In the genomic region with DNA sequence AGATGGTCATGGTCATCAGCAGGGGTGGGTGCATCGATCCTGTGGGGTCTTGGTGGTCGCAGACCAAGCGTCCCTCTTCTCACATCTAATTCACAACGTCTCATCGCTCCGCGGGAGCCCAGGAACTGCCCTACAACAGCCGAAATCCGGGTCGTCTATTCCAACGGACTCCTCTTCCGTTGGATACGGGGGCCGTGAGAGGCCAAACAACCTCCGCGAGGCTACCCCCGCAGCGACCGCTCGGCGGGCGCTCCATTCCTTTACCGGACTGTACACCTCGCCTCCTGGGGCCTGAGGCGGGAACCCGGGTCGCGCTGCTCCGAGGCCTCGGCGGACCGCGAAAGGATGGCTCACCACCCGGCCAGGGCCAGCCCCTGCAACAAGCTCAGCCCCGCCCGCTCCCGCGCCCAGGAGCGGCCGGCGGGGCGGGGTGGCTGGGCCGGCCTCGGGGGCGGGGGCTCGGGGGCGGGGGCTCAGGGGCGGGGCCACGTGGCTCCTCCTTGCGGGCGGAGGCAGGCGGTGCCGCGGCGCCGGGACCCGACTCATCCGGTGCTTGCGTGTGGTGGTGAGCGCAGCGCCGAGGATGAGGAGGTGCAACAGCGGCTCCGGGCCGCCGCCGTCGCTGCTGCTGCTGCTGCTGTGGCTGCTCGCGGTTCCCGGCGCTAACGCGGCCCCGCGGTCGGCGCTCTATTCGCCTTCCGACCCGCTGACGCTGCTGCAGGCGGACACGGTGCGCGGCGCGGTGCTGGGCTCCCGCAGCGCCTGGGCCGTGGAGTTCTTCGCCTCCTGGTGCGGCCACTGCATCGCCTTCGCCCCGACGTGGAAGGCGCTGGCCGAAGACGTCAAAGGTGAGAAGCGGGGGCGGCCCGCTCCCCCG, we compare ENCODE assay signal across 1 cellular context.
TF ChIP-seq lines count a peak whose summit lies in the region.

A gene with protein sequence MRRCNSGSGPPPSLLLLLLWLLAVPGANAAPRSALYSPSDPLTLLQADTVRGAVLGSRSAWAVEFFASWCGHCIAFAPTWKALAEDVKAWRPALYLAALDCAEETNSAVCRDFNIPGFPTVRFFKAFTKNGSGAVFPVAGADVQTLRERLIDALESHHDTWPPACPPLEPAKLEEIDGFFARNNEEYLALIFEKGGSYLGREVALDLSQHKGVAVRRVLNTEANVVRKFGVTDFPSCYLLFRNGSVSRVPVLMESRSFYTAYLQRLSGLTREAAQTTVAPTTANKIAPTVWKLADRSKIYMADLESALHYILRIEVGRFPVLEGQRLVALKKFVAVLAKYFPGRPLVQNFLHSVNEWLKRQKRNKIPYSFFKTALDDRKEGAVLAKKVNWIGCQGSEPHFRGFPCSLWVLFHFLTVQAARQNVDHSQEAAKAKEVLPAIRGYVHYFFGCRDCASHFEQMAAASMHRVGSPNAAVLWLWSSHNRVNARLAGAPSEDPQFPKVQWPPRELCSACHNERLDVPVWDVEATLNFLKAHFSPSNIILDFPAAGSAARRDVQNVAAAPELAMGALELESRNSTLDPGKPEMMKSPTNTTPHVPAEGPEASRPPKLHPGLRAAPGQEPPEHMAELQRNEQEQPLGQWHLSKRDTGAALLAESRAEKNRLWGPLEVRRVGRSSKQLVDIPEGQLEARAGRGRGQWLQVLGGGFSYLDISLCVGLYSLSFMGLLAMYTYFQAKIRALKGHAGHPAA (plus strand): TSS at position 545 of the 877 bp plus-strand sequence. CDS start 39 bp downstream, at position 584.

TF ChIP-seq in A549, 52 proteins besides CTCF, POLR2A, EP300 and RAD21 (continued from another document):
- TF ChIP-seq, protein P1, sequence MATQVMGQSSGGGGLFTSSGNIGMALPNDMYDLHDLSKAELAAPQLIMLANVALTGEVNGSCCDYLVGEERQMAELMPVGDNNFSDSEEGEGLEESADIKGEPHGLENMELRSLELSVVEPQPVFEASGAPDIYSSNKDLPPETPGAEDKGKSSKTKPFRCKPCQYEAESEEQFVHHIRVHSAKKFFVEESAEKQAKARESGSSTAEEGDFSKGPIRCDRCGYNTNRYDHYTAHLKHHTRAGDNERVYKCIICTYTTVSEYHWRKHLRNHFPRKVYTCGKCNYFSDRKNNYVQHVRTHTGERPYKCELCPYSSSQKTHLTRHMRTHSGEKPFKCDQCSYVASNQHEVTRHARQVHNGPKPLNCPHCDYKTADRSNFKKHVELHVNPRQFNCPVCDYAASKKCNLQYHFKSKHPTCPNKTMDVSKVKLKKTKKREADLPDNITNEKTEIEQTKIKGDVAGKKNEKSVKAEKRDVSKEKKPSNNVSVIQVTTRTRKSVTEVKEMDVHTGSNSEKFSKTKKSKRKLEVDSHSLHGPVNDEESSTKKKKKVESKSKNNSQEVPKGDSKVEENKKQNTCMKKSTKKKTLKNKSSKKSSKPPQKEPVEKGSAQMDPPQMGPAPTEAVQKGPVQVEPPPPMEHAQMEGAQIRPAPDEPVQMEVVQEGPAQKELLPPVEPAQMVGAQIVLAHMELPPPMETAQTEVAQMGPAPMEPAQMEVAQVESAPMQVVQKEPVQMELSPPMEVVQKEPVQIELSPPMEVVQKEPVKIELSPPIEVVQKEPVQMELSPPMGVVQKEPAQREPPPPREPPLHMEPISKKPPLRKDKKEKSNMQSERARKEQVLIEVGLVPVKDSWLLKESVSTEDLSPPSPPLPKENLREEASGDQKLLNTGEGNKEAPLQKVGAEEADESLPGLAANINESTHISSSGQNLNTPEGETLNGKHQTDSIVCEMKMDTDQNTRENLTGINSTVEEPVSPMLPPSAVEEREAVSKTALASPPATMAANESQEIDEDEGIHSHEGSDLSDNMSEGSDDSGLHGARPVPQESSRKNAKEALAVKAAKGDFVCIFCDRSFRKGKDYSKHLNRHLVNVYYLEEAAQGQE (IDR thresholded peaks at IDR 0.05), result no peak
- no peak for TF ChIP-seq GATA3 (IDR thresholded peaks at IDR 0.05; ENCODE audit: borderline replicate concordance)
- TF ChIP-seq HEYL (CRISPR knock-in tag; IDR thresholded peaks at IDR 0.05), result no peak
- TF ChIP-seq, protein P2, sequence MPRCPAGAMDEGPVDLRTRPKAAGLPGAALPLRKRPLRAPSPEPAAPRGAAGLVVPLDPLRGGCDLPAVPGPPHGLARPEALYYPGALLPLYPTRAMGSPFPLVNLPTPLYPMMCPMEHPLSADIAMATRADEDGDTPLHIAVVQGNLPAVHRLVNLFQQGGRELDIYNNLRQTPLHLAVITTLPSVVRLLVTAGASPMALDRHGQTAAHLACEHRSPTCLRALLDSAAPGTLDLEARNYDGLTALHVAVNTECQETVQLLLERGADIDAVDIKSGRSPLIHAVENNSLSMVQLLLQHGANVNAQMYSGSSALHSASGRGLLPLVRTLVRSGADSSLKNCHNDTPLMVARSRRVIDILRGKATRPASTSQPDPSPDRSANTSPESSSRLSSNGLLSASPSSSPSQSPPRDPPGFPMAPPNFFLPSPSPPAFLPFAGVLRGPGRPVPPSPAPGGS (IDR thresholded peaks at IDR 0.05), result peak; percentile 86
- TF ChIP-seq HOXA7 (CRISPR knock-in tag; IDR thresholded peaks at IDR 0.05), result no peak
- TF ChIP-seq MAZ (IDR thresholded peaks at IDR 0.05; ENCODE audit: borderline replicate concordance, low read depth, low read length), result peak; percentile 50; the same call in 1 of the 2 replicates
- TF ChIP-seq, protein P3, sequence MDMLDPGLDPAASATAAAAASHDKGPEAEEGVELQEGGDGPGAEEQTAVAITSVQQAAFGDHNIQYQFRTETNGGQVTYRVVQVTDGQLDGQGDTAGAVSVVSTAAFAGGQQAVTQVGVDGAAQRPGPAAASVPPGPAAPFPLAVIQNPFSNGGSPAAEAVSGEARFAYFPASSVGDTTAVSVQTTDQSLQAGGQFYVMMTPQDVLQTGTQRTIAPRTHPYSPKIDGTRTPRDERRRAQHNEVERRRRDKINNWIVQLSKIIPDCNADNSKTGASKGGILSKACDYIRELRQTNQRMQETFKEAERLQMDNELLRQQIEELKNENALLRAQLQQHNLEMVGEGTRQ (IDR thresholded peaks at IDR 0.05), result no peak
- no peak for TF ChIP-seq RFX5 (IDR thresholded peaks at IDR 0.05)
- no peak for TF ChIP-seq RARB (CRISPR knock-in tag; IDR thresholded peaks at IDR 0.05)
- TF ChIP-seq, protein P4, sequence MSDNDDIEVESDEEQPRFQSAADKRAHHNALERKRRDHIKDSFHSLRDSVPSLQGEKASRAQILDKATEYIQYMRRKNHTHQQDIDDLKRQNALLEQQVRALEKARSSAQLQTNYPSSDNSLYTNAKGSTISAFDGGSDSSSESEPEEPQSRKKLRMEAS (IDR thresholded peaks at IDR 0.05), result peak; percentile 59
- no peak for TF ChIP-seq FOSL2 (IDR thresholded peaks at IDR 0.05)
- TF ChIP-seq FOSL2 (CRISPR knock-in tag; IDR thresholded peaks at IDR 0.05), result no peak
- TF ChIP-seq MYC (IDR thresholded peaks at IDR 0.05; ENCODE audit: borderline replicate concordance, low read length), result no peak
- no peak for TF ChIP-seq HOXB5 (CRISPR knock-in tag; IDR thresholded peaks at IDR 0.05)
- TF ChIP-seq SMC3 (IDR thresholded peaks at IDR 0.05), result 0 out of 3 replicates have a peak, but pooled peaks have one; percentile 10
- no peak for TF ChIP-seq BHLHE40 (IDR thresholded peaks at IDR 0.05; ENCODE audit: low read depth, low read length)
- TF ChIP-seq KDM1A (IDR thresholded peaks at IDR 0.05; ENCODE audit: low read depth), result no peak
- TF ChIP-seq, protein P5, sequence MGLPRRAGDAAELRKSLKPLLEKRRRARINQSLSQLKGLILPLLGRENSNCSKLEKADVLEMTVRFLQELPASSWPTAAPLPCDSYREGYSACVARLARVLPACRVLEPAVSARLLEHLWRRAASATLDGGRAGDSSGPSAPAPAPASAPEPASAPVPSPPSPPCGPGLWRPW (IDR thresholded peaks at IDR 0.05), result no peak
- TF ChIP-seq HDAC2 (IDR thresholded peaks at IDR 0.05), result no peak
- no peak for TF ChIP-seq EHMT2 (IDR thresholded peaks at IDR 0.05; ENCODE audit: low read depth)
- no peak for TF ChIP-seq ZC3H11A (IDR thresholded peaks at IDR 0.05)
- no peak for TF ChIP-seq CEBPB (IDR thresholded peaks at IDR 0.05)
- TF ChIP-seq, protein P6, sequence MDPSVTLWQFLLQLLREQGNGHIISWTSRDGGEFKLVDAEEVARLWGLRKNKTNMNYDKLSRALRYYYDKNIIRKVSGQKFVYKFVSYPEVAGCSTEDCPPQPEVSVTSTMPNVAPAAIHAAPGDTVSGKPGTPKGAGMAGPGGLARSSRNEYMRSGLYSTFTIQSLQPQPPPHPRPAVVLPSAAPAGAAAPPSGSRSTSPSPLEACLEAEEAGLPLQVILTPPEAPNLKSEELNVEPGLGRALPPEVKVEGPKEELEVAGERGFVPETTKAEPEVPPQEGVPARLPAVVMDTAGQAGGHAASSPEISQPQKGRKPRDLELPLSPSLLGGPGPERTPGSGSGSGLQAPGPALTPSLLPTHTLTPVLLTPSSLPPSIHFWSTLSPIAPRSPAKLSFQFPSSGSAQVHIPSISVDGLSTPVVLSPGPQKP (IDR thresholded peaks at IDR 0.05; ENCODE audit: low read depth, low read length), result no peak
- TF ChIP-seq ZFP36 (IDR thresholded peaks at IDR 0.05; ENCODE audit: borderline replicate concordance, partially characterized antibody), result no peak
- no peak for TF ChIP-seq CBX2 (IDR thresholded peaks at IDR 0.05; ENCODE audit: borderline replicate concordance, low read depth)
- no peak for TF ChIP-seq POLR2AphosphoS2 (conservative IDR thresholded peaks at IDR 0.05; ENCODE audit: low read length)
- TF ChIP-seq, protein P7, sequence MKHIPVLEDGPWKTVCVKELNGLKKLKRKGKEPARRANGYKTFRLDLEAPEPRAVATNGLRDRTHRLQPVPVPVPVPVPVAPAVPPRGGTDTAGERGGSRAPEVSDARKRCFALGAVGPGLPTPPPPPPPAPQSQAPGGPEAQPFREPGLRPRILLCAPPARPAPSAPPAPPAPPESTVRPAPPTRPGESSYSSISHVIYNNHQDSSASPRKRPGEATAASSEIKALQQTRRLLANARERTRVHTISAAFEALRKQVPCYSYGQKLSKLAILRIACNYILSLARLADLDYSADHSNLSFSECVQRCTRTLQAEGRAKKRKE (CRISPR knock-in tag; IDR thresholded peaks at IDR 0.05; ENCODE audit: low read depth), result no peak
- no peak for TF ChIP-seq HOXB13 (CRISPR knock-in tag; IDR thresholded peaks at IDR 0.05; ENCODE audit: low read depth)
- no peak for TF ChIP-seq TFCP2L1 (CRISPR knock-in tag; IDR thresholded peaks at IDR 0.05)
- no peak for TF ChIP-seq RCOR1 (IDR thresholded peaks at IDR 0.05; ENCODE audit: low read depth, low read length)
- TF ChIP-seq MAFK (IDR thresholded peaks at IDR 0.05; ENCODE audit: partially characterized antibody), result no peak
- no peak for TF ChIP-seq CBX8 (IDR thresholded peaks at IDR 0.05)
- TF ChIP-seq PHF8 (IDR thresholded peaks at IDR 0.05; ENCODE audit: borderline replicate concordance, low read depth), result peak; percentile 47
- TF ChIP-seq EHF (CRISPR knock-in tag; IDR thresholded peaks at IDR 0.05), result no peak
- TF ChIP-seq FOXS1 (CRISPR knock-in tag; IDR thresholded peaks at IDR 0.05), result no peak
- no peak for TF ChIP-seq ZSCAN20 (CRISPR knock-in tag; IDR thresholded peaks at IDR 0.05)
- no peak for TF ChIP-seq CHD2 (IDR thresholded peaks at IDR 0.05; ENCODE audit: low read length, partially characterized antibody)
- no peak for TF ChIP-seq TP53 (CRISPR knock-in tag; IDR thresholded peaks at IDR 0.05)
- TF ChIP-seq JUNB (IDR thresholded peaks at IDR 0.05), result no peak
